In genomic region chr10:93397020-93397419, GRCh38 we compare ENCODE assay signal across 19 cellular contexts.
"Had no signal": no experiment of that assay in that cellular context is flagged by ENCODE, and none has a peak within 500 bp of the region (broad histone marks: within the 10 kb centered on the region; RNA-seq: fewer than 3 reads in every experiment).

No MANE protein-coding gene starts in this region.

- FAIRE-seq: islet of Langerhans had no signal

- H3K36me3 ChIP-seq: gastrocnemius medialis, neutrophil had no signal

- H3K9me3 ChIP-seq: gastrocnemius medialis, heart right ventricle, mucosa of descending colon, neutrophil, right atrium auricular region, upper lobe of right lung had no signal

- ATAC-seq: gastrocnemius medialis, heart right ventricle, mucosa of descending colon, natural killer cell, upper lobe of right lung had no signal

- H3K27ac ChIP-seq: gastrocnemius medialis, neutrophil, right atrium auricular region, upper lobe of right lung had no signal

- H3K4me1 ChIP-seq: gastrocnemius medialis, upper lobe of right lung had no signal

- H3K27me3 ChIP-seq: gastrocnemius medialis, heart right ventricle, neutrophil, right atrium auricular region, upper lobe of right lung had no signal

- DNase-seq: activated CD4-positive, alpha-beta T cell treated with anti-CD3 and anti-CD28 coated beads, Interleukin-2, amount 50 U/mL, for 4 hours; activated CD4-positive, CD25-positive, alpha-beta regulatory T cell treated with anti-CD3 and anti-CD28 coated beads, Interleukin-2, amount 50 U/mL, for 72 hours; activated naive CD4-positive, alpha-beta T cell treated with anti-CD3 and anti-CD28 coated beads, Interleukin-2, amount 10 ng/mL, durations not matched to agents 7 days and 5 days; activated T-cell treated with anti-CD3 and anti-CD28 coated beads, Interleukin-2, amount 50 U/mL, for 24 hours; effector CD4-positive, alpha-beta T cell; gastrocnemius medialis; heart right ventricle; mammary epithelial cell; mucosa of descending colon; natural killer cell; stimulated activated CD4-positive, alpha-beta T cell treated with anti-CD3 and anti-CD28 coated beads, Interleukin-4, amount 100 ng/mL, for 4 hours; stimulated activated CD8-positive, alpha-beta memory T cell treated with anti-CD3 and anti-CD28 coated beads, Interleukin-4, amount 100 ng/mL, for 48 hours; stimulated activated naive CD4-positive, alpha-beta T cell treated with Interleukin-2 at 50 U/mL for 16 hours; upper lobe of right lung had no signal

- H3K4me3 ChIP-seq: coronary artery, gastrocnemius medialis, heart right ventricle, mucosa of descending colon, right atrium auricular region, skin epidermis, upper lobe of right lung had no signal
